21 cellular contexts compared by ENCODE assay signal in genomic region chr4:29320947-29321583, GRCh38.
"Had no signal": no experiment of that assay in that cellular context is flagged by ENCODE, and none has a peak within 500 bp of the region (broad histone marks: within the 10 kb centered on the region; RNA-seq: fewer than 3 reads in every experiment).

No MANE protein-coding gene starts in this region.

- H3K27ac ChIP-seq: coronary artery, epithelial cell of prostate, esophagus muscularis mucosa, gastrocnemius medialis, heart right ventricle, left ventricle myocardium inferior, lower lobe of right lung, neutrophil, sigmoid colon, skin epidermis had no signal

- H3K36me3 ChIP-seq: esophagus muscularis mucosa, gastrocnemius medialis, heart right ventricle, left ventricle myocardium inferior, lower lobe of right lung, neutrophil, sigmoid colon had no signal

- H3K9me3 ChIP-seq: gastrocnemius medialis, lower lobe of right lung, neutrophil had no signal

- H3K4me3 ChIP-seq: coronary artery, esophagus muscularis mucosa, gastrocnemius medialis, heart right ventricle, left ventricle myocardium inferior, lower lobe of right lung, sigmoid colon, skin epidermis had no signal

- H3K36me3 Mint-ChIP-seq: immature natural killer cell, memory B cell, naive B cell, type B pancreatic cell had no signal

- DNase-seq: effector CD8-positive, alpha-beta T cell; gastrocnemius medialis; heart right ventricle; hypothalamus; immature natural killer cell; left ventricle myocardium inferior; lower lobe of right lung; midbrain; naive B cell; posterior cingulate gyrus; sigmoid colon; stimulated activated CD4-positive, alpha-beta T cell treated with anti-CD3 and anti-CD28 coated beads, Interleukin-12 subunit alpha, Interleukin-12 subunit beta, amount 100 ng/mL, for 4 hours; stimulated activated naive CD4-positive, alpha-beta T cell treated with Interleukin-2 at 50 U/mL for 16 hours had no signal

- H3K27me3 ChIP-seq: esophagus muscularis mucosa, gastrocnemius medialis, heart right ventricle, neutrophil, sigmoid colon had no signal

- H3K4me1 Mint-ChIP-seq: immature natural killer cell, memory B cell, naive B cell, nephron had no signal

- H3K9me3 Mint-ChIP-seq: type B pancreatic cell had no signal

- ATAC-seq: gastrocnemius medialis, heart right ventricle, lower lobe of right lung had no signal

- H3K27me3 Mint-ChIP-seq: memory B cell, naive B cell, type B pancreatic cell had no signal

- H3K4me3 Mint-ChIP-seq: immature natural killer cell, memory B cell, naive B cell, nephron, type B pancreatic cell had no signal

- H3K4me1 ChIP-seq: esophagus muscularis mucosa, gastrocnemius medialis, heart right ventricle, left ventricle myocardium inferior, lower lobe of right lung, sigmoid colon had no signal

- H3K27ac Mint-ChIP-seq: immature natural killer cell, memory B cell, naive B cell, type B pancreatic cell had no signal
